In the genomic region with DNA sequence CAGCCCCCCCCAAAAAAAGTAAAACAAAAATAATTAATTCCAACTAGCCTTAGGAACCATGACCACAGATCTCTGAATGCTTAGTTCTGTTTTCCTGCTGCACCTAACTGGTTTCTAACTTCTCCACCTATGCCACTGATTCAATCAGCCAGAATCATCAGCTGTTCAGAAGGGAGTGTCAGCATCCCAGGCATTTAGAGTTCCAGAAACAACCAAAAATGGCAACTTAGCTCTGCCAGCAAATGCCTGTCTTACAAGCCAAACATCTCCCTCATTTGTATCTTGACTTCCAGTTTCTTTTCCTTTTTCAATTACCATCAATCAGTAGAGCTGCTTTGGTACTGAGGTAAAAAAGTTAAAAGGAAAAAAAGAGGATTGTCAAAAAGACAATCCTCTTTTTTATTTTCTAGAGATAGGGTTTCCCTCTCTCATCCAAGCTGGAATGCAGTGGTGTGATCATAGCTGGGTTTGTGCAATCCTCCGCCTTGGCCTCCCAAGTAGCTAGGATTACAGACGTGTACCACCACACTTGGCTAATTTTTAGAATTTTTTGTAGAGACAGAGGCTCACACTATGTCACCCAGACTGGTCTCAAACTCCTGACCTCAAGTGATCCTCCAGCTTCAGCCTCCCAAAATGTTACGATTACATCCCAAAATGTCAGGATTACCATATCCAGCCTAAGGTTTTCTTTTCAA, we compare ENCODE assay signal across 19 cellular contexts. TPM values are rescaled to one million over a fixed set of nuclear protein-coding genes. Genes with fewer than 3 reads are reported as not detected.
DNase-seq lines count a peak whose midpoint lies in the region; ATAC-seq and TF ChIP-seq lines count a peak whose summit lies in the region.
"Had no signal": no experiment of that assay in that cellular context is flagged by ENCODE, and none has a peak within 500 bp of the region (broad histone marks: within the 10 kb centered on the region; RNA-seq: fewer than 3 reads in every experiment).

No MANE protein-coding gene starts in this region.

- H2AK5ac ChIP-seq in neuronal stem cell (ENCODE audit: low read depth, low read length): no peak overlapping the region

- no peak for TF ChIP-seq CTCF in CD14-positive monocyte (IDR thresholded peaks at IDR 0.05)
- TF ChIP-seq CTCF in spleen (IDR thresholded peaks at IDR 0.05 in 8 of 11, conservative IDR thresholded peaks at IDR 0.05 in 3 of 11): no peak

- H2BK120ac ChIP-seq in neuronal stem cell (ENCODE audit: low read depth, low read length): no peak overlapping the region

- no peak overlapping the region for H2AFZ ChIP-seq in neuronal stem cell (ENCODE audit: low read length)
- H2AFZ ChIP-seq: PC-9 had no signal

- H3K9me3 ChIP-seq in spleen (no peaks in the 10 kb centered on the region), neuronal stem cell (replicated peaks in 1 of 2; ENCODE audit: control insufficient read depth in 2 of 2, insufficient read depth in 1 of 2, low read depth in 1 of 2, low read length in 2 of 2) (no peaks in the 10 kb centered on the region)
- H3K9me3 ChIP-seq: HAP-1, MG63, upper lobe of right lung had no signal

- peaks cover 9 to 52% (median 34%) of the 10 kb centered on the region in 6 donors for H3K4me1 ChIP-seq in spleen
- peaks cover 3 to 5% of the 10 kb centered on the region in 2 donors for H3K4me1 ChIP-seq in neuronal stem cell (ENCODE audit: control insufficient read depth in 2 of 2, insufficient read depth in 1 of 2, low read depth in 1 of 2, low read length in 2 of 2)

- H3K27ac Mint-ChIP-seq in CD14-positive monocyte: peak overlapping the region in 5 of 7 donors; percentile 30 to 70 (median 63)
- H3K27ac Mint-ChIP-seq in memory B cell: peak overlapping the region; percentile 18
- H3K27ac Mint-ChIP-seq: activated T-cell treated with anti-CD3 and anti-CD28 coated beads, Interleukin-2, amount 50 U/mL, for 72 hours had no signal

- H3K27me3 ChIP-seq in spleen (replicated peaks in 1 of 7) (no peaks in the 10 kb centered on the region), neuronal stem cell (ENCODE audit: control insufficient read depth in 3 of 3, insufficient read depth in 3 of 3, low read depth in 1 of 3, low read length in 3 of 3) (no peaks in the 10 kb centered on the region)
- H3K27me3 ChIP-seq: MG63, upper lobe of right lung had no signal

- no peak overlapping the region for H3K4me3 ChIP-seq in spleen
- H3K4me3 ChIP-seq in neuronal stem cell (ENCODE audit: low read length in 2 of 2): no peak overlapping the region
- H3K4me3 ChIP-seq: HAP-1, MG63, PC-9, upper lobe of right lung had no signal

- H3K4me2 ChIP-seq in neuronal stem cell (ENCODE audit: insufficient read depth, low read length, poor library complexity, severe bottlenecking): no peak overlapping the region
- H3K4me2 ChIP-seq: PC-9 had no signal

- intact Hi-C loops in CD14-positive monocyte (cut with micrococcal nuclease): no loop called here
- intact Hi-C loops in spleen (cut with DNase I; ENCODE audit: low total_unique reads): no loop called here

- no peak overlapping the region for H3K9ac ChIP-seq in neuronal stem cell (ENCODE audit: low read depth, low read length, poor library complexity)

- H3K79me1 ChIP-seq in neuronal stem cell (ENCODE audit: low read depth, low read length): no peaks in the 10 kb centered on the region

- DNase-seq in CD14-positive monocyte (ENCODE audit: low spot score) (no peak), memory B cell (ENCODE audit: low spot score in 2 of 2) (no peak), spleen (no peak), GM19240 (ENCODE audit: insufficient read length, low spot score) (no peak), neuronal stem cell (ENCODE audit: low spot score) (no peak), mucosa of gallbladder (ENCODE audit: low spot score) (no peak)
- DNase-seq: activated CD4-positive, alpha-beta T cell treated with anti-CD3 and anti-CD28 coated beads, Interleukin-2, amount 50 U/mL, for 48 hours; activated T-cell treated with anti-CD3 and anti-CD28 coated beads, Interleukin-2, amount 50 U/mL, for 72 hours; COR-L47; left cardiac atrium; MG63; NCI-H2029 treated with DMSO at 0.1 percent for 48 hours; NCI-H526 treated with DMSO at 0.1 percent for 48 hours; PC-9; stimulated activated CD4-positive, alpha-beta T cell treated with anti-CD3 and anti-CD28 coated beads, Interleukin-1b, Interleukin-23, amount 100 ng/mL, for 48 hours; upper lobe of right lung had no signal

- H4K91ac ChIP-seq in neuronal stem cell (ENCODE audit: low read depth, low read length, poor library complexity): no peak overlapping the region

- ATAC-seq in memory B cell (ENCODE audit: low read depth): no peak
- no peak for ATAC-seq in HG03442 (IDR thresholded peaks at IDR 0.05; ENCODE audit: unreplicated experiment)
- ATAC-seq: activated T-cell treated with anti-CD3 and anti-CD28 coated beads, Interleukin-2, amount 50 U/mL, for 72 hours; upper lobe of right lung had no signal

- peaks cover 35% of the 10 kb centered on the region for H3K4me1 Mint-ChIP-seq in CD14-positive monocyte
- H3K4me1 Mint-ChIP-seq in memory B cell: peaks cover 10% of the 10 kb centered on the region

- H3K27me3 Mint-ChIP-seq in CD14-positive monocyte (ENCODE audit: low read depth in 3 of 3): no peaks in the 10 kb centered on the region
- no peaks in the 10 kb centered on the region for H3K27me3 Mint-ChIP-seq in memory B cell

- no peaks in the 10 kb centered on the region for H3K9me3 Mint-ChIP-seq in CD14-positive monocyte
- H3K9me3 Mint-ChIP-seq in memory B cell: no peaks in the 10 kb centered on the region
- H3K9me3 Mint-ChIP-seq: activated T-cell treated with anti-CD3 and anti-CD28 coated beads, Interleukin-2, amount 50 U/mL, for 72 hours had no signal

- no peak overlapping the region for H3K4me3 Mint-ChIP-seq in CD14-positive monocyte
- H3K4me3 Mint-ChIP-seq in memory B cell: no peak overlapping the region
- H3K4me3 Mint-ChIP-seq: activated T-cell treated with anti-CD3 and anti-CD28 coated beads, Interleukin-2, amount 50 U/mL, for 72 hours had no signal

- H3K14ac ChIP-seq in neuronal stem cell (ENCODE audit: low read length): no peak overlapping the region

- H3K36me3 Mint-ChIP-seq in CD14-positive monocyte: peaks cover 57 to 75% of the 10 kb centered on the region in 2 donors
- peaks cover 15% of the 10 kb centered on the region for H3K36me3 Mint-ChIP-seq in memory B cell

- H4K8ac ChIP-seq in neuronal stem cell (ENCODE audit: low read depth, low read length): no peak overlapping the region

- H2BK15ac ChIP-seq in neuronal stem cell (ENCODE audit: low read length): no peak overlapping the region

- H3K4ac ChIP-seq in neuronal stem cell (ENCODE audit: low read length): no peak overlapping the region

- H3K27ac ChIP-seq in cingulate gyrus (ENCODE audit: low read depth, low read length) (peak overlapping the region; percentile 87), spleen (peak overlapping the region in 7 of 8 donors; percentile 65 to 86 (median 82)), neuronal stem cell (replicated peaks; ENCODE audit: low read length) (no peak overlapping the region)
- H3K27ac ChIP-seq: PC-9 had no signal

- no peak overlapping the region for H3K18ac ChIP-seq in neuronal stem cell (ENCODE audit: low read length)

- TF ChIP-seq POLR2A in spleen (IDR thresholded peaks at IDR 0.05): no peak

- H2BK5ac ChIP-seq in neuronal stem cell (ENCODE audit: low read length): no peak overlapping the region

- no peak overlapping the region for H2BK12ac ChIP-seq in neuronal stem cell (ENCODE audit: low read length)

- no peak overlapping the region for H3K23ac ChIP-seq in neuronal stem cell (ENCODE audit: low read depth, low read length, poor library complexity)

- H3K36me3 ChIP-seq in spleen (peaks cover 0 to 79% (median 26%) of the 10 kb centered on the region in 6 donors), neuronal stem cell (replicated peaks in 1 of 2; ENCODE audit: control insufficient read depth in 2 of 2, insufficient read depth in 2 of 2, low read length in 2 of 2) (peaks cover 0 to 10% of the 10 kb centered on the region in 2 donors)
- H3K36me3 ChIP-seq: MG63 had no signal

- 81 to 92% (median 88%) methylated on average over 3 of the region's 3 CpGs for WGBS in spleen, 5 donors
- no CpG with 5 or more reads among the region's 3 CpGs for WGBS in neuronal stem cell (ENCODE audit: extremely low coverage in 2 of 2, insufficient read length in 2 of 2, insufficient replicate concordance in 1 of 2), 2 donors

RNA-seq across cellular contexts. Expression of a gene that starts 45.2 kb away (rescaled TPM):
- polyA plus RNA-seq in CD14-positive monocyte (not detected), spleen (not detected)
- total RNA-seq in spleen (under 1 TPM in 5 of 7 donors, not detected in 2; 0.13 to 0.56 (median 0.43) TPM), mucosa of gallbladder (0.23 TPM)
- polyA plus RNA-seq in neuronal stem cell (2013, experiment 1 of 2): 0.26 TPM
- polyA plus RNA-seq in neuronal stem cell (2013, experiment 2 of 2): 0.12 TPM
- total RNA-seq: activated T-cell treated with anti-CD3 and anti-CD28 coated beads, Interleukin-2, amount 50 U/mL, for 72 hours; PC-9; upper lobe of right lung had no signal
